13 cellular contexts compared by ENCODE assay signal in genomic region chr1:238329671-238330070, GRCh38.
"Had no signal": no experiment of that assay in that cellular context is flagged by ENCODE, and none has a peak within 500 bp of the region (broad histone marks: within the 10 kb centered on the region; RNA-seq: fewer than 3 reads in every experiment).

No MANE protein-coding gene starts in this region.

- DNase-seq: activated CD4-positive, alpha-beta T cell treated with anti-CD3 and anti-CD28 coated beads, Interleukin-2, amount 10 ng/mL, durations not matched to agents 7 days and 5 days; activated CD8-positive, alpha-beta memory T cell treated with anti-CD3 and anti-CD28 coated beads, Interleukin-2, amount 50 U/mL, for 48 hours; activated gamma-delta T cell; effector CD4-positive, alpha-beta T cell; lower lobe of right lung; nephron progenitor cell; occipital lobe; right cardiac atrium; stimulated activated naive CD8-positive, alpha-beta T cell treated with anti-CD3 and anti-CD28 coated beads, Interleukin-15, Interleukin-2, amounts not matched to agents 100 U/mL and 50 U/mL, for 24 hours; uterus had no signal

- ATAC-seq: activated CD4-positive, CD25-positive, alpha-beta regulatory T cell treated with anti-CD3 and anti-CD28 coated beads, Interleukin-2, amount 50 U/mL, for 24 hours; esophagus mucosa; gastroesophageal sphincter; lower lobe of right lung; right cardiac atrium; stimulated activated naive CD8-positive, alpha-beta T cell treated with anti-CD3 and anti-CD28 coated beads, Interleukin-15, Interleukin-2, amounts not matched to agents 100 U/mL and 50 U/mL, for 24 hours had no signal
